22 cellular contexts compared by ENCODE assay signal in genomic region chr1:185536165-185536920, GRCh38.
"Had no signal": no experiment of that assay in that cellular context is flagged by ENCODE, and none has a peak within 500 bp of the region (broad histone marks: within the 10 kb centered on the region; RNA-seq: fewer than 3 reads in every experiment).

No MANE protein-coding gene starts in this region.

- H3K9ac ChIP-seq: neural progenitor cell, parathyroid adenoma had no signal

- H2AFZ ChIP-seq: neural progenitor cell, parathyroid adenoma had no signal

- DNase-seq: effector memory CD4-positive, alpha-beta T cell; foreskin melanocyte; left cardiac atrium; left lung; mesenchymal stem cell; midbrain; naive thymus-derived CD4-positive, alpha-beta T cell; right lobe of liver; stimulated activated CD4-positive, alpha-beta T cell treated with anti-CD3 and anti-CD28 coated beads, Interleukin-12 subunit alpha, Interleukin-12 subunit beta, amount 100 ng/mL, for 4 hours; stimulated activated CD4-positive, alpha-beta T cell treated with anti-CD3 and anti-CD28 coated beads, Interleukin-2, amount 100 ng/mL, for 24 hours; stimulated activated CD4-positive, alpha-beta T cell treated with anti-CD3 and anti-CD28 coated beads, Interleukin-4, amount 100 ng/mL, for 24 hours; stimulated activated naive CD4-positive, alpha-beta T cell treated with Interleukin-2 at 50 U/mL for 16 hours; stomach; thyroid gland; trophoblast cell had no signal

- ATAC-seq: left cardiac atrium; left lung; naive thymus-derived CD4-positive, alpha-beta T cell; right lobe of liver; stimulated activated effector memory CD8-positive, alpha-beta T cell treated with anti-CD3 and anti-CD28 coated beads, Interleukin-12 subunit alpha, Interleukin-12 subunit beta, amount 100 ng/mL, for 72 hours had no signal

- H3K4me1 ChIP-seq: esophagus muscularis mucosa, parathyroid adenoma, vagina had no signal

- H3K27ac ChIP-seq: esophagus muscularis mucosa, neural progenitor cell, parathyroid adenoma, right lobe of liver, thyroid gland, vagina had no signal

- H3K36me3 ChIP-seq: esophagus muscularis mucosa, left lung, neural progenitor cell, right lobe of liver, stomach, thyroid gland, vagina had no signal

- H3K4me3 ChIP-seq: esophagus muscularis mucosa, left lung, neural progenitor cell, right lobe of liver, smooth muscle cell, stomach, thyroid gland, vagina had no signal

- H3K9me3 ChIP-seq: esophagus muscularis mucosa, right lobe of liver, stomach, thyroid gland, vagina had no signal

- H3K4me2 ChIP-seq: neural progenitor cell, smooth muscle cell had no signal

- H3K27me3 ChIP-seq: esophagus muscularis mucosa, left lung, right lobe of liver, stomach, thyroid gland, vagina had no signal

- FAIRE-seq: endothelial cell of umbilical vein had no signal

- H3K79me2 ChIP-seq: parathyroid adenoma had no signal
